In the genomic region with DNA sequence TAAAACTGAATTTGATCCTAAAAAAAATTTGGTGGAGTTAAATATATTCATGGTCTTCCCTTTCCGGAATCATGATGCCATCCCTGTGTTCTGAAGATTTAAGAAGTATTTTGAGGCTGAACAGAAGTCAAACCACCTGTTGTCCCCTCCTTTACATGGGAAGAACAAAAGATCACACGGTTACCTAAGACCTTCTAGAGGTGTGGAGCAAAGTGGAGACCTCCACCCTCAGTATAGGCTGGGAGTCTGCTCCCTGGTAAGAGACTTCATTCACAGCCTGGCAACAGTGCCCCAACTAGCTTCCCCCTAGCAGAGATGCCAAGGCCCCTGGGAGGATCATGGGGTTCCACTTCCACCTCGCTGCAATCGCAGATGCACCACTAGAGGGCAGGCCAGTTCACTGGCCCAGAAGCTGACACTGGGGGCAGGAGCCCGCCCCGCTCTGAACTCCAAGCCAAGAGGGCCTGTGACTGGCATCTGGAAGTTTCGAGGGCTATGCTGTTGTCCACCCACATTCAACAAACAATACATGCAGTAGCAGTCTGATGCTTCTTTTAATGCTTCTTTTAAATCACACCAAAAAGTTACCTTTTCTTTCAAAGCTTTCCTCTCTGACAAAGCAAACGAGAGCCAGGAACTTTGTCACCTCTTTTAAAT, we compare ENCODE assay signal across 8 cellular contexts. TPM values are rescaled to one million over a fixed set of nuclear protein-coding genes. Genes with fewer than 3 reads are reported as not detected.
DNase-seq lines count a peak whose midpoint lies in the region; ATAC-seq and TF ChIP-seq lines count a peak whose summit lies in the region.

No MANE protein-coding gene starts in this region.

- WGBS in SK-N-SH (ENCODE audit: low lambda C conversion rate) = 37% methylated on average over 6 of the region's 8 CpGs
- WGBS in prostate gland = 30% methylated on average over 8 of the region's 8 CpGs

- H3K9me3 ChIP-seq in SK-N-SH (no peaks in the 10 kb centered on the region), prostate gland (no peaks in the 10 kb centered on the region), uterus (no peaks in the 10 kb centered on the region)

- H3K4me2 ChIP-seq in GM23338 = no peak overlapping the region
- H3K4me2 ChIP-seq in SK-N-SH = no peak overlapping the region

- H3F3A ChIP-seq in GM23338 (replicated peaks; ENCODE audit: low read depth) (no peaks in the 10 kb centered on the region), SK-N-SH (replicated peaks; ENCODE audit: insufficient read depth) (no peaks in the 10 kb centered on the region)

- H4K20me1 ChIP-seq in GM23338 (replicated peaks; ENCODE audit: insufficient read depth) = no peaks in the 10 kb centered on the region
- H4K20me1 ChIP-seq in SK-N-SH (ENCODE audit: insufficient read depth) = no peaks in the 10 kb centered on the region

- peak; percentile 85 for ATAC-seq in GM23338

- no peak overlapping the region for H3K4me3 Mint-ChIP-seq in GM23338

- POLR2A ChIA-PET in SK-N-SH (lab: Yijun Ruan, JAX) = interaction anchor here (1.6 kb wide), 1 partner anchor 267 kb away, joined by 4 read pairs; a partner anchor contains a TSS

- no peaks in the 10 kb centered on the region for H3K36me3 ChIP-seq in GM23338 (ENCODE audit: insufficient read depth)
- no peaks in the 10 kb centered on the region for H3K36me3 ChIP-seq in SK-N-SH (replicated peaks in 1 of 2; ENCODE audit: control insufficient read depth in 1 of 2, insufficient read depth in 2 of 2, low read length in 1 of 2)
- no peaks in the 10 kb centered on the region for H3K36me3 ChIP-seq in prostate gland
- H3K36me3 ChIP-seq in uterus = no peaks in the 10 kb centered on the region

- peaks cover 21% of the 10 kb centered on the region; the same call in 2 of the 3 replicates for H3K4me1 Mint-ChIP-seq in GM23338

- TF ChIP-seq CTCF in GM23338 (conservative IDR thresholded peaks at IDR 0.05; ENCODE audit: low read depth in 2 of 2) (peak; percentile 93 to 98), SK-N-SH (IDR thresholded peaks at IDR 0.05) (peak; percentile 89), prostate gland (IDR thresholded peaks at IDR 0.05) (peak; percentile 70 to 81 (median 74)), uterus (IDR thresholded peaks at IDR 0.05) (peak; percentile 60 to 81 (median 70))

- peak; percentile 79 for TF ChIP-seq RAD21 in SK-N-SH (IDR thresholded peaks at IDR 0.05; ENCODE audit: low read length)

- H3K36me3 Mint-ChIP-seq in GM23338 (ENCODE audit: low read depth) = no peaks in the 10 kb centered on the region

- H3K27ac Mint-ChIP-seq in GM23338 = no peak overlapping the region

- CTCF ChIA-PET in SK-N-SH (lab: Yijun Ruan, JAX) = interaction anchor here (0.5 to 3.3 kb wide), 73 partner anchors 9 to 1107 kb away, joined by 3 to 70 read pairs (median 4); a partner anchor contains a TSS

- H3K9me2 ChIP-seq in GM23338 (ENCODE audit: insufficient read depth) (no peaks in the 10 kb centered on the region), SK-N-SH (no peaks in the 10 kb centered on the region)

- DNase-seq in GM03348 (ENCODE audit: low spot score) (peak; percentile 88), GM23338 (ENCODE audit: low spot score) (peak; percentile 89), Kasumi-1 (lab: John Stamatoyannopoulos, UW) (peak; percentile 76 to 80), SK-N-SH (peak; percentile 74), head of caudate nucleus (peak; percentile 70 to 95 (median 88)), prostate gland (ENCODE audit: low spot score) (peak; percentile 49), uterus (peak; percentile 50 to 68)
- DNase-seq in activated naive CD4-positive, alpha-beta T cell (lab: John Stamatoyannopoulos, UW) = peak; percentile 50 to 75 (median 62)

- intact Hi-C loops in head of caudate nucleus (cut with DNase I) = no loop called here
- intact Hi-C loops in prostate gland (cut with DNase I) = loop anchor here (5.0 kb wide), 1 partner anchor 390 kb away; no protein-coding TSS in a partner anchor
- intact Hi-C loops in uterus (cut with DNase I; ENCODE audit: low total_unique reads) = no loop called here

- H3K27ac ChIP-seq in GM23338 (ENCODE audit: low read depth) = no peak overlapping the region
- H3K27ac ChIP-seq in SK-N-SH (ENCODE audit: low read depth in 2 of 2, low read length in 1 of 2) = no peak overlapping the region
- peak overlapping the region in 1 of 2 donors; percentile 32 for H3K27ac ChIP-seq in prostate gland
- H3K27ac ChIP-seq in uterus = no peak overlapping the region

- no peak overlapping the region for H3K9ac ChIP-seq in SK-N-SH

- H3K27me3 ChIP-seq in GM23338 (ENCODE audit: insufficient read depth) (no peaks in the 10 kb centered on the region), SK-N-SH (ENCODE audit: insufficient read depth) (no peaks in the 10 kb centered on the region), prostate gland (replicated peaks; ENCODE audit: insufficient read depth) (no peaks in the 10 kb centered on the region), uterus (no peaks in the 10 kb centered on the region)

- H3K79me2 ChIP-seq in GM23338 (replicated peaks; ENCODE audit: insufficient read depth) (no peaks in the 10 kb centered on the region), SK-N-SH (ENCODE audit: insufficient read depth) (no peaks in the 10 kb centered on the region)

- H3K4me1 ChIP-seq in GM23338 (ENCODE audit: insufficient read depth) = 0 out of 2 replicates have a peak, but pooled peaks cover 3% of the 10 kb centered on the region
- peaks cover 0 to 8% of the 10 kb centered on the region in 2 experiments; a peak in 2 of 4 replicates for H3K4me1 ChIP-seq in SK-N-SH (ENCODE audit: control insufficient read depth in 1 of 2, insufficient read depth in 2 of 2, low read depth in 1 of 2, low read length in 1 of 2)
- H3K4me1 ChIP-seq in prostate gland (replicated peaks) = no peaks in the 10 kb centered on the region
- no peaks in the 10 kb centered on the region for H3K4me1 ChIP-seq in uterus

- TF ChIP-seq EP300 in SK-N-SH (IDR thresholded peaks at IDR 0.05; ENCODE audit: borderline replicate concordance in 1 of 2, low read depth in 1 of 2, low read length in 1 of 2) = peak in 1 of 2 experiments; percentile 31; a peak in 1 of 4 replicates

- peaks cover 2% of the 10 kb centered on the region for H3K27me3 Mint-ChIP-seq in GM23338 (ENCODE audit: insufficient read depth, low read depth, poor library complexity)

- TF ChIP-seq POLR2A in prostate gland (IDR thresholded peaks at IDR 0.05) (no peak), uterus (IDR thresholded peaks at IDR 0.05) (no peak)

- H2AFZ ChIP-seq in GM23338 (no peak overlapping the region), SK-N-SH (ENCODE audit: low read depth) (peak overlapping the region; percentile 37; the same call in 1 of the 2 replicates)

- no peak overlapping the region for H3K4me3 ChIP-seq in GM23338
- no peak overlapping the region; a peak in 1 of 4 replicates for H3K4me3 ChIP-seq in SK-N-SH (ENCODE audit: low read depth in 2 of 2, low read length in 1 of 2)
- H3K4me3 ChIP-seq in prostate gland = no peak overlapping the region
- no peak overlapping the region for H3K4me3 ChIP-seq in uterus

- H3K9me3 Mint-ChIP-seq in GM23338 = no peaks in the 10 kb centered on the region; the same call in 2 of the 3 replicates

TF ChIP-seq in SK-N-SH, 30 proteins besides CTCF, POLR2A, EP300 and RAD21 (continues in another document):
- TF ChIP-seq, protein P1, sequence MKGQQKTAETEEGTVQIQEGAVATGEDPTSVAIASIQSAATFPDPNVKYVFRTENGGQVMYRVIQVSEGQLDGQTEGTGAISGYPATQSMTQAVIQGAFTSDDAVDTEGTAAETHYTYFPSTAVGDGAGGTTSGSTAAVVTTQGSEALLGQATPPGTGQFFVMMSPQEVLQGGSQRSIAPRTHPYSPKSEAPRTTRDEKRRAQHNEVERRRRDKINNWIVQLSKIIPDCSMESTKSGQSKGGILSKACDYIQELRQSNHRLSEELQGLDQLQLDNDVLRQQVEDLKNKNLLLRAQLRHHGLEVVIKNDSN (IDR thresholded peaks at IDR 0.05; ENCODE audit: borderline replicate concordance, low read depth) = no peak
- TF ChIP-seq FOSL2 (IDR thresholded peaks at IDR 0.05; ENCODE audit: borderline replicate concordance, low read depth) (no peak), FOXJ3 (CRISPR knock-in tag; IDR thresholded peaks at IDR 0.05) (no peak), RCOR1 (IDR thresholded peaks at IDR 0.05; ENCODE audit: low read length) (peak; percentile 24; the same call in 1 of the 2 replicates), POLR2AphosphoS5 (IDR thresholded peaks at IDR 0.05; ENCODE audit: low read depth, low read length) (no peak)

RNA-seq across cellular contexts. Expression of a gene that starts 19.5 kb away (rescaled TPM):
- 10.3 and 13.1 TPM in 2 replicates for total RNA-seq in GM23338 (2014; rRNA removed; shearing (Covaris generic))
- polyA plus RNA-seq in GM23338 (2016; fragmentation: Nextera tagmentation; extraction: Ambion mirVana) (6.4 and 7.5 TPM in 2 replicates), SK-N-SH (2012; rRNA removed) (11.3 and 16.2 TPM in 2 replicates)
- 17.5 and 20.7 TPM in 2 replicates for polyA plus RNA-seq in SK-N-SH (2012; cell fraction: cytosol; rRNA removed)
- 7.6 and 10.7 TPM in 2 replicates for polyA plus RNA-seq in SK-N-SH (2012; cell fraction: nucleus; rRNA removed)
- total RNA-seq in prostate gland (10 to 100 TPM; 31.7 to 98.4 TPM), uterus (10 to 100 TPM; 13.1 to 55.2 (median 41.0) TPM)

RNA-seq across cellular contexts. Expression of a gene that starts 40.1 kb away (rescaled TPM):
- 20.1 and 22.1 TPM in 2 replicates for total RNA-seq in GM23338 (2014; rRNA removed; shearing (Covaris generic))
- polyA plus RNA-seq in GM23338 (2016; fragmentation: Nextera tagmentation; extraction: Ambion mirVana) = 7.0 and 8.5 TPM in 2 replicates
- 0.05 and 0.07 TPM in 2 replicates for polyA plus RNA-seq in SK-N-SH (2012; rRNA removed)
- 0.09 and 0.28 TPM in 2 replicates for polyA plus RNA-seq in SK-N-SH (2012; cell fraction: cytosol; rRNA removed)
- polyA plus RNA-seq in SK-N-SH (2012; cell fraction: nucleus; rRNA removed) = 0.01 and 0.02 TPM in 2 replicates
- 10 to 100 TPM; 19.4 to 22.7 TPM for total RNA-seq in prostate gland
- 1 to 10 TPM in 3 of 4 donors, under 1 TPM in 1; 0.26 to 6.5 (median 3.6) TPM for total RNA-seq in uterus

RNA-seq across cellular contexts. Expression of a gene that starts 56.9 kb away (rescaled TPM):
- total RNA-seq in GM23338 (2014; rRNA removed; shearing (Covaris generic)) = 0.39 TPM in 1 of 2 replicates, not detected in the other
- polyA plus RNA-seq in GM23338 (2016; fragmentation: Nextera tagmentation; extraction: Ambion mirVana) (not detected in 2 replicates), SK-N-SH (2012; rRNA removed) (0.08 and 0.18 TPM in 2 replicates)
- polyA plus RNA-seq in SK-N-SH (2012; cell fraction: cytosol; rRNA removed) = 0.01 and 0.03 TPM in 2 replicates
- 1.4 and 1.6 TPM in 2 replicates for polyA plus RNA-seq in SK-N-SH (2012; cell fraction: nucleus; rRNA removed)
- total RNA-seq in prostate gland (under 1 TPM; 0.14 to 0.40 TPM), uterus (1 to 10 TPM in 1 of 4 donors, under 1 TPM in 2, not detected in 1; 0.26 to 1.7 (median 0.95) TPM)
